Comparison of ENCODE assay signal across 1 cellular context in genomic region chr16:31032736-31033708, GRCh38.
TF ChIP-seq lines count a peak whose summit lies in the region.

A gene with protein sequence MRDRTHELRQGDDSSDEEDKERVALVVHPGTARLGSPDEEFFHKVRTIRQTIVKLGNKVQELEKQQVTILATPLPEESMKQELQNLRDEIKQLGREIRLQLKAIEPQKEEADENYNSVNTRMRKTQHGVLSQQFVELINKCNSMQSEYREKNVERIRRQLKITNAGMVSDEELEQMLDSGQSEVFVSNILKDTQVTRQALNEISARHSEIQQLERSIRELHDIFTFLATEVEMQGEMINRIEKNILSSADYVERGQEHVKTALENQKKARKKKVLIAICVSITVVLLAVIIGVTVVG (plus strand): TSS chr16:31033558. CDS start chr16:31033806, 248 bp downstream.

TF ChIP-seq in HepG2, 621 proteins besides CTCF, POLR2A, EP300 and RAD21 (continued from another document and continues in another):
- TF ChIP-seq, protein P1, sequence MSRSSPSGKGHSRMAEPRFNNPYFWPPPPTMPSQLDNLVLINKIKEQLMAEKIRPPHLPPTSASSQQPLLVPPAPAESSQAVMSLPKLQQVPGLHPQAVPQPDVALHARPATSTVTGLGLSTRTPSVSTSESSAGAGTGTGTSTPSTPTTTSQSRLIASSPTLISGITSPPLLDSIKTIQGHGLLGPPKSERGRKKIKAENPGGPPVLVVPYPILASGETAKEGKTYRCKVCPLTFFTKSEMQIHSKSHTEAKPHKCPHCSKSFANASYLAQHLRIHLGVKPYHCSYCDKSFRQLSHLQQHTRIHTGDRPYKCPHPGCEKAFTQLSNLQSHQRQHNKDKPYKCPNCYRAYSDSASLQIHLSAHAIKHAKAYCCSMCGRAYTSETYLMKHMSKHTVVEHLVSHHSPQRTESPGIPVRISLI (CRISPR knock-in tag; IDR thresholded peaks at IDR 0.05; ENCODE audit: borderline replicate concordance), result no peak; the same call in 1 of the 2 replicates
- TF ChIP-seq GFI1 (CRISPR knock-in tag; IDR thresholded peaks at IDR 0.05; ENCODE audit: borderline replicate concordance) (no peak; the same call in 1 of the 2 replicates), TRAFD1 (CRISPR knock-in tag; IDR thresholded peaks at IDR 0.05; ENCODE audit: borderline replicate concordance) (peak; percentile 49; the same call in 1 of the 2 replicates), YEATS4 (CRISPR knock-in tag; IDR thresholded peaks at IDR 0.05; ENCODE audit: borderline replicate concordance) (peak; percentile 87), MEF2D (CRISPR knock-in tag; IDR thresholded peaks at IDR 0.05) (peak; percentile 77), TOE1 (CRISPR knock-in tag; IDR thresholded peaks at IDR 0.05) (no peak; the same call in 1 of the 2 replicates), ZNF567 (CRISPR knock-in tag; IDR thresholded peaks at IDR 0.05; ENCODE audit: borderline replicate concordance) (peak; percentile 89; the same call in 1 of the 2 replicates), ZNF263 (CRISPR knock-in tag; IDR thresholded peaks at IDR 0.05) (no peak; the same call in 1 of the 2 replicates), ZNF512B (CRISPR knock-in tag; IDR thresholded peaks at IDR 0.05; ENCODE audit: borderline replicate concordance) (no peak), SAP130 (CRISPR knock-in tag; IDR thresholded peaks at IDR 0.05; ENCODE audit: low read depth) (peak; percentile 93), ZNF740 (CRISPR knock-in tag; IDR thresholded peaks at IDR 0.05) (0 out of 2 replicates have a peak, but pooled peaks have one; percentile 58), HDAC1 (CRISPR knock-in tag; IDR thresholded peaks at IDR 0.05) (peak; percentile 81), EZH2 (conservative IDR thresholded peaks at IDR 0.05; ENCODE audit: low read depth, low read length) (no peak), ZNF383 (CRISPR knock-in tag; IDR thresholded peaks at IDR 0.05; ENCODE audit: borderline replicate concordance) (no peak), HMGA1 (CRISPR knock-in tag; conservative IDR thresholded peaks at IDR 0.05) (no peak), ZBTB1 (CRISPR knock-in tag; IDR thresholded peaks at IDR 0.05; ENCODE audit: borderline replicate concordance) (peak; percentile 13; the same call in 1 of the 2 replicates), ZNF296 (CRISPR knock-in tag; conservative IDR thresholded peaks at IDR 0.05) (no peak), FOXJ3 (CRISPR knock-in tag; IDR thresholded peaks at IDR 0.05; ENCODE audit: borderline replicate concordance) (no peak), RORA (CRISPR knock-in tag; IDR thresholded peaks at IDR 0.05) (no peak), RXRB (CRISPR knock-in tag; IDR thresholded peaks at IDR 0.05; ENCODE audit: borderline replicate concordance) (peak; percentile 65; the same call in 1 of the 2 replicates), ZNF367 (CRISPR knock-in tag; IDR thresholded peaks at IDR 0.05; ENCODE audit: borderline replicate concordance) (peak; percentile 56; the same call in 1 of the 2 replicates), HDAC2 (CRISPR knock-in tag; IDR thresholded peaks at IDR 0.05) (peak; percentile 88), ZNF761 (CRISPR knock-in tag; conservative IDR thresholded peaks at IDR 0.05) (no peak), FOSL1 (CRISPR knock-in tag; IDR thresholded peaks at IDR 0.05; ENCODE audit: borderline replicate concordance) (no peak), ZSCAN29 (CRISPR knock-in tag; conservative IDR thresholded peaks at IDR 0.05) (no peak), NFIB (CRISPR knock-in tag; IDR thresholded peaks at IDR 0.05; ENCODE audit: borderline replicate concordance) (peak; percentile 63; the same call in 1 of the 2 replicates), TRIM22 (IDR thresholded peaks at IDR 0.05) (no peak), MATR3 (CRISPR knock-in tag; IDR thresholded peaks at IDR 0.05) (no peak), ZNF354B (CRISPR knock-in tag; IDR thresholded peaks at IDR 0.05) (0 out of 2 replicates have a peak, but pooled peaks have one; percentile 79), ZNF546 (CRISPR knock-in tag; conservative IDR thresholded peaks at IDR 0.05) (peak; percentile 28; the same call in 1 of the 2 replicates), ZNF180 (CRISPR knock-in tag; IDR thresholded peaks at IDR 0.05; ENCODE audit: borderline replicate concordance, low read depth) (no peak), ZNF746 (CRISPR knock-in tag; IDR thresholded peaks at IDR 0.05) (no peak), KAT2B (IDR thresholded peaks at IDR 0.05; ENCODE audit: borderline replicate concordance, low read depth, low read length) (no peak), ASH2L (IDR thresholded peaks at IDR 0.05; ENCODE audit: insufficient read length, low read depth, low read length) (peak; percentile 49), PRPF4 (IDR thresholded peaks at IDR 0.05; ENCODE audit: low read depth, low read length, poor library complexity, severe bottlenecking) (no peak), SP140L (CRISPR knock-in tag; IDR thresholded peaks at IDR 0.05; ENCODE audit: borderline replicate concordance) (no peak), ZNF768 (CRISPR knock-in tag; IDR thresholded peaks at IDR 0.05) (peak; percentile 70), SSRP1 (CRISPR knock-in tag; IDR thresholded peaks at IDR 0.05) (no peak), HOXD1 (CRISPR knock-in tag; IDR thresholded peaks at IDR 0.05) (peak; percentile 65; the same call in 1 of the 2 replicates), KDM6A (CRISPR knock-in tag; IDR thresholded peaks at IDR 0.05; ENCODE audit: low read depth) (no peak)
- TF ChIP-seq, protein P2, sequence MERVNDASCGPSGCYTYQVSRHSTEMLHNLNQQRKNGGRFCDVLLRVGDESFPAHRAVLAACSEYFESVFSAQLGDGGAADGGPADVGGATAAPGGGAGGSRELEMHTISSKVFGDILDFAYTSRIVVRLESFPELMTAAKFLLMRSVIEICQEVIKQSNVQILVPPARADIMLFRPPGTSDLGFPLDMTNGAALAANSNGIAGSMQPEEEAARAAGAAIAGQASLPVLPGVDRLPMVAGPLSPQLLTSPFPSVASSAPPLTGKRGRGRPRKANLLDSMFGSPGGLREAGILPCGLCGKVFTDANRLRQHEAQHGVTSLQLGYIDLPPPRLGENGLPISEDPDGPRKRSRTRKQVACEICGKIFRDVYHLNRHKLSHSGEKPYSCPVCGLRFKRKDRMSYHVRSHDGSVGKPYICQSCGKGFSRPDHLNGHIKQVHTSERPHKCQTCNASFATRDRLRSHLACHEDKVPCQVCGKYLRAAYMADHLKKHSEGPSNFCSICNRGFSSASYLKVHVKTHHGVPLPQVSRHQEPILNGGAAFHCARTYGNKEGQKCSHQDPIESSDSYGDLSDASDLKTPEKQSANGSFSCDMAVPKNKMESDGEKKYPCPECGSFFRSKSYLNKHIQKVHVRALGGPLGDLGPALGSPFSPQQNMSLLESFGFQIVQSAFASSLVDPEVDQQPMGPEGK (CRISPR knock-in tag; IDR thresholded peaks at IDR 0.05), result peak; percentile 90
- TF ChIP-seq, protein P3, sequence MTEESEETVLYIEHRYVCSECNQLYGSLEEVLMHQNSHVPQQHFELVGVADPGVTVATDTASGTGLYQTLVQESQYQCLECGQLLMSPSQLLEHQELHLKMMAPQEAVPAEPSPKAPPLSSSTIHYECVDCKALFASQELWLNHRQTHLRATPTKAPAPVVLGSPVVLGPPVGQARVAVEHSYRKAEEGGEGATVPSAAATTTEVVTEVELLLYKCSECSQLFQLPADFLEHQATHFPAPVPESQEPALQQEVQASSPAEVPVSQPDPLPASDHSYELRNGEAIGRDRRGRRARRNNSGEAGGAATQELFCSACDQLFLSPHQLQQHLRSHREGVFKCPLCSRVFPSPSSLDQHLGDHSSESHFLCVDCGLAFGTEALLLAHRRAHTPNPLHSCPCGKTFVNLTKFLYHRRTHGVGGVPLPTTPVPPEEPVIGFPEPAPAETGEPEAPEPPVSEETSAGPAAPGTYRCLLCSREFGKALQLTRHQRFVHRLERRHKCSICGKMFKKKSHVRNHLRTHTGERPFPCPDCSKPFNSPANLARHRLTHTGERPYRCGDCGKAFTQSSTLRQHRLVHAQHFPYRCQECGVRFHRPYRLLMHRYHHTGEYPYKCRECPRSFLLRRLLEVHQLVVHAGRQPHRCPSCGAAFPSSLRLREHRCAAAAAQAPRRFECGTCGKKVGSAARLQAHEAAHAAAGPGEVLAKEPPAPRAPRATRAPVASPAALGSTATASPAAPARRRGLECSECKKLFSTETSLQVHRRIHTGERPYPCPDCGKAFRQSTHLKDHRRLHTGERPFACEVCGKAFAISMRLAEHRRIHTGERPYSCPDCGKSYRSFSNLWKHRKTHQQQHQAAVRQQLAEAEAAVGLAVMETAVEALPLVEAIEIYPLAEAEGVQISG (CRISPR knock-in tag; IDR thresholded peaks at IDR 0.05), result peak; percentile 92
- TF ChIP-seq, protein P4, sequence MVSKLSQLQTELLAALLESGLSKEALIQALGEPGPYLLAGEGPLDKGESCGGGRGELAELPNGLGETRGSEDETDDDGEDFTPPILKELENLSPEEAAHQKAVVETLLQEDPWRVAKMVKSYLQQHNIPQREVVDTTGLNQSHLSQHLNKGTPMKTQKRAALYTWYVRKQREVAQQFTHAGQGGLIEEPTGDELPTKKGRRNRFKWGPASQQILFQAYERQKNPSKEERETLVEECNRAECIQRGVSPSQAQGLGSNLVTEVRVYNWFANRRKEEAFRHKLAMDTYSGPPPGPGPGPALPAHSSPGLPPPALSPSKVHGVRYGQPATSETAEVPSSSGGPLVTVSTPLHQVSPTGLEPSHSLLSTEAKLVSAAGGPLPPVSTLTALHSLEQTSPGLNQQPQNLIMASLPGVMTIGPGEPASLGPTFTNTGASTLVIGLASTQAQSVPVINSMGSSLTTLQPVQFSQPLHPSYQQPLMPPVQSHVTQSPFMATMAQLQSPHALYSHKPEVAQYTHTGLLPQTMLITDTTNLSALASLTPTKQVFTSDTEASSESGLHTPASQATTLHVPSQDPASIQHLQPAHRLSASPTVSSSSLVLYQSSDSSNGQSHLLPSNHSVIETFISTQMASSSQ (IDR thresholded peaks at IDR 0.05; ENCODE audit: low read depth), result no peak
- TF ChIP-seq, protein P4 (CRISPR knock-in tag; IDR thresholded peaks at IDR 0.05; ENCODE audit: borderline replicate concordance), result peak; percentile 58; the same call in 1 of the 2 replicates
- TF ChIP-seq, protein P5, sequence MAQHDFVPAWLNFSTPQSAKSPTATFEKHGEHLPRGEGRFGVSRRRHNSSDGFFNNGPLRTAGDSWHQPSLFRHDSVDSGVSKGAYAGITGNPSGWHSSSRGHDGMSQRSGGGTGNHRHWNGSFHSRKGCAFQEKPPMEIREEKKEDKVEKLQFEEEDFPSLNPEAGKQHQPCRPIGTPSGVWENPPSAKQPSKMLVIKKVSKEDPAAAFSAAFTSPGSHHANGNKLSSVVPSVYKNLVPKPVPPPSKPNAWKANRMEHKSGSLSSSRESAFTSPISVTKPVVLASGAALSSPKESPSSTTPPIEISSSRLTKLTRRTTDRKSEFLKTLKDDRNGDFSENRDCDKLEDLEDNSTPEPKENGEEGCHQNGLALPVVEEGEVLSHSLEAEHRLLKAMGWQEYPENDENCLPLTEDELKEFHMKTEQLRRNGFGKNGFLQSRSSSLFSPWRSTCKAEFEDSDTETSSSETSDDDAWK (CRISPR knock-in tag; IDR thresholded peaks at IDR 0.05), result no peak
